6 cellular contexts compared by ENCODE assay signal in the genomic region with DNA sequence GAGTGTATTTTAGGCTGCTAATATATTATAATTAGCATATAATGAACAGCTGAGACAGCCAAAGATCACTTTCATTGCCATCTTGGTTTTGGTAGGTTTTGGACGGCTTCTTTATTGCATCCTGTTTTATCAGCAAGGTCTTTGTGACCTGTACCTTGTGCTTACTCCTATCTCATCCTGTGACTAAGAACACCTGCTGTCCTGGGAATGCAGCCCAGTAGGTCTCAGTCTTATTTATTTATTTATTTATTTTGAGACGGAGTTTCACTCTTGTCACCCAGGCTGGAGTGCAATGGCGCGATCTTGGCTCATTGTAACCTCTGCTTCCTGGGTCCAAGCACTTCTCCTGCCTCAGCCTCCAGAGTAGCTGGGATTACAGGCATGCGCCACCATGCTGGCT. TPM values are rescaled to one million over a fixed set of nuclear protein-coding genes. Genes with fewer than 3 reads are reported as not detected.
"Had no signal": no experiment of that assay in that cellular context is flagged by ENCODE, and none has a peak within 500 bp of the region (broad histone marks: within the 10 kb centered on the region; RNA-seq: fewer than 3 reads in every experiment).

No MANE protein-coding gene starts in this region.

RNA-seq across cellular contexts. Expression of gene STEAP4, which starts 31.8 kb away (rescaled TPM):
- total RNA-seq: chondrocyte, dermis microvascular lymphatic vessel endothelial cell, endodermal cell, glomerular endothelial cell, lung microvascular endothelial cell had no signal
- polyA plus RNA-seq: immature natural killer cell had no signal
